Comparison of ENCODE assay signal across 8 cellular contexts in genomic region chr1:26529405-26529654, GRCh38. TPM values are rescaled to one million over a fixed set of nuclear protein-coding genes. Genes with fewer than 3 reads are reported as not detected.
DNase-seq lines count a peak whose midpoint lies in the region; ATAC-seq lines count a peak whose summit lies in the region.

No MANE protein-coding gene starts in this region.

- peaks cover 6% of the 10 kb centered on the region; the same call in 1 of the 2 replicates for H3K27me3 ChIP-seq in iPS-20b (ENCODE audit: insufficient read depth, low read length)
- H3K27me3 ChIP-seq in thymus (ENCODE audit: control insufficient read depth, insufficient read depth): no peaks in the 10 kb centered on the region

- H3K9me3 ChIP-seq in iPS-20b (ENCODE audit: insufficient read depth, low read depth, low read length): no peaks in the 10 kb centered on the region
- H3K9me3 ChIP-seq in thymus (ENCODE audit: control insufficient read depth): no peaks in the 10 kb centered on the region

- H3K4me3 ChIP-seq in iPS-20b (ENCODE audit: low read length): peak overlapping the region; percentile 69
- H3K4me3 ChIP-seq in thymus (ENCODE audit: low read length): peak overlapping the region; percentile 81

- CTCF ChIA-PET in activated CD8-positive, alpha-beta memory T cell treated with anti-CD3 and anti-CD28 coated beads, Interleukin-2, amount 10 ng/mL, durations not matched to agents 7 days and 5 days (lab: Charles Lee): interaction anchor here (0.8 to 5.9 kb wide), 4 partner anchors 11 to 29 kb away, joined by 3 to 76 read pairs (median 7); no protein-coding TSS in a partner anchor
- CTCF ChIA-PET in activated CD4-positive, alpha-beta memory T cell treated with anti-CD3 and anti-CD28 coated beads, Interleukin-2, amount 10 ng/mL, durations not matched to agents 7 days and 5 days (lab: Charles Lee): interaction anchor here (1.6 to 3.4 kb wide), 3 partner anchors 11 to 55 kb away, joined by 3 to 31 read pairs (median 20); no protein-coding TSS in a partner anchor

- no peaks in the 10 kb centered on the region for H3K36me3 ChIP-seq in iPS-20b (ENCODE audit: insufficient read depth, low read depth, low read length)
- no peaks in the 10 kb centered on the region for H3K36me3 ChIP-seq in thymus (ENCODE audit: control insufficient read depth, insufficient read depth)

- H3K36me3 Mint-ChIP-seq in activated CD8-positive, alpha-beta memory T cell treated with anti-CD3 and anti-CD28 coated beads, Interleukin-2, amount 10 ng/mL, durations not matched to agents 7 days and 5 days: no peaks in the 10 kb centered on the region
- H3K36me3 Mint-ChIP-seq in activated CD4-positive, alpha-beta memory T cell treated with anti-CD3 and anti-CD28 coated beads, Interleukin-2, amount 10 ng/mL, durations not matched to agents 7 days and 5 days (ENCODE audit: low read depth): no peaks in the 10 kb centered on the region

- H3K9ac ChIP-seq in iPS-20b (ENCODE audit: low read depth, low read length): peak overlapping the region; percentile 64; the same call in 1 of the 2 replicates

- 2% methylated on average over 19 of the region's 19 CpGs for WGBS in thymus

- H3K4me3 Mint-ChIP-seq in activated CD8-positive, alpha-beta memory T cell treated with anti-CD3 and anti-CD28 coated beads, Interleukin-2, amount 10 ng/mL, durations not matched to agents 7 days and 5 days: peak overlapping the region; percentile 75
- H3K4me3 Mint-ChIP-seq in activated CD4-positive, alpha-beta memory T cell treated with anti-CD3 and anti-CD28 coated beads, Interleukin-2, amount 10 ng/mL, durations not matched to agents 7 days and 5 days: peak overlapping the region; percentile 79

- H3K4me1 ChIP-seq in iPS-20b (ENCODE audit: insufficient read depth, low read length) (peaks cover 14% of the 10 kb centered on the region; the same call in 1 of the 2 replicates), thymus (ENCODE audit: control insufficient read depth, insufficient read depth, low read length) (peaks cover 4% of the 10 kb centered on the region)

- peak overlapping the region; percentile 81 for H3K27ac Mint-ChIP-seq in activated CD8-positive, alpha-beta memory T cell treated with anti-CD3 and anti-CD28 coated beads, Interleukin-2, amount 10 ng/mL, durations not matched to agents 7 days and 5 days
- H3K27ac Mint-ChIP-seq in activated CD4-positive, alpha-beta memory T cell treated with anti-CD3 and anti-CD28 coated beads, Interleukin-2, amount 10 ng/mL, durations not matched to agents 7 days and 5 days: peak overlapping the region; percentile 80

- POLR2A ChIA-PET in activated CD4-positive, alpha-beta memory T cell treated with anti-CD3 and anti-CD28 coated beads, Interleukin-2, amount 10 ng/mL, durations not matched to agents 7 days and 5 days (lab: Charles Lee): interaction anchor here (0.7 to 5.8 kb wide), 9 partner anchors 10 to 336 kb away, joined by 3 to 62 read pairs (median 5); partner anchors contain the start of gene HMGN2

- peaks cover 11% of the 10 kb centered on the region for H3K27me3 Mint-ChIP-seq in activated CD8-positive, alpha-beta memory T cell treated with anti-CD3 and anti-CD28 coated beads, Interleukin-2, amount 10 ng/mL, durations not matched to agents 7 days and 5 days
- H3K27me3 Mint-ChIP-seq in activated CD4-positive, alpha-beta memory T cell treated with anti-CD3 and anti-CD28 coated beads, Interleukin-2, amount 10 ng/mL, durations not matched to agents 7 days and 5 days: peaks cover 8% of the 10 kb centered on the region

- H3K9me3 Mint-ChIP-seq in activated CD8-positive, alpha-beta memory T cell treated with anti-CD3 and anti-CD28 coated beads, Interleukin-2, amount 10 ng/mL, durations not matched to agents 7 days and 5 days (ENCODE audit: low read depth): no peaks in the 10 kb centered on the region
- H3K9me3 Mint-ChIP-seq in activated CD4-positive, alpha-beta memory T cell treated with anti-CD3 and anti-CD28 coated beads, Interleukin-2, amount 10 ng/mL, durations not matched to agents 7 days and 5 days: no peaks in the 10 kb centered on the region

- H3K27ac ChIP-seq in iPS-20b (ENCODE audit: low read length) (no peak overlapping the region), thymus (ENCODE audit: low read depth) (no peak overlapping the region)

- no peak for ATAC-seq in activated CD8-positive, alpha-beta memory T cell treated with anti-CD3 and anti-CD28 coated beads, Interleukin-2, amount 10 ng/mL, durations not matched to agents 7 days and 5 days

- DNase-seq in activated CD8-positive, alpha-beta memory T cell treated with anti-CD3 and anti-CD28 coated beads, Interleukin-2, amount 10 ng/mL, durations not matched to agents 7 days and 5 days: no peak
- no peak for DNase-seq in activated CD8-positive, alpha-beta memory T cell treated with anti-CD3 and anti-CD28 coated beads, Interleukin-2, amount 50 U/mL, for 4 hours
- no peak for DNase-seq in activated CD4-positive, alpha-beta memory T cell treated with anti-CD3 and anti-CD28 coated beads, Interleukin-2, amount 10 ng/mL, durations not matched to agents 7 days and 5 days
- DNase-seq in NCI-H1930 (lab: John Stamatoyannopoulos, UW) (no peak), NCI-H1048 (lab: John Stamatoyannopoulos, UW) (no peak), NCI-H2081 (lab: John Stamatoyannopoulos, UW) (no peak)

- H3K4me1 Mint-ChIP-seq in activated CD8-positive, alpha-beta memory T cell treated with anti-CD3 and anti-CD28 coated beads, Interleukin-2, amount 10 ng/mL, durations not matched to agents 7 days and 5 days: peaks cover 27% of the 10 kb centered on the region
- H3K4me1 Mint-ChIP-seq in activated CD4-positive, alpha-beta memory T cell treated with anti-CD3 and anti-CD28 coated beads, Interleukin-2, amount 10 ng/mL, durations not matched to agents 7 days and 5 days: peaks cover 38% of the 10 kb centered on the region

RNA-seq across cellular contexts. Expression of gene RPS6KA1, which starts 0.2 kb away (rescaled TPM):
- total RNA-seq in activated CD8-positive, alpha-beta memory T cell treated with anti-CD3 and anti-CD28 coated beads, Interleukin-2, amount 10 ng/mL, durations not matched to agents 7 days and 5 days: 100 to 1,000 TPM; 158 to 181 TPM
- total RNA-seq in activated CD4-positive, alpha-beta memory T cell treated with anti-CD3 and anti-CD28 coated beads, Interleukin-2, amount 10 ng/mL, durations not matched to agents 7 days and 5 days: 100 to 1,000 TPM; 170 to 175 TPM
- polyA plus RNA-seq in thymus: 30.4 TPM

RNA-seq across cellular contexts. Expression of gene HMGN2, which starts 57.1 kb away (rescaled TPM):
- 100 to 1,000 TPM; 743 to 915 TPM for total RNA-seq in activated CD8-positive, alpha-beta memory T cell treated with anti-CD3 and anti-CD28 coated beads, Interleukin-2, amount 10 ng/mL, durations not matched to agents 7 days and 5 days
- 100 to 1,000 TPM; 853 to 877 TPM for total RNA-seq in activated CD4-positive, alpha-beta memory T cell treated with anti-CD3 and anti-CD28 coated beads, Interleukin-2, amount 10 ng/mL, durations not matched to agents 7 days and 5 days
- polyA plus RNA-seq in thymus: 1,143 TPM
